ENCODE assay signal across 10 cellular contexts in genomic region chr15:23642413-23643044, GRCh38. TPM values are rescaled to one million over a fixed set of nuclear protein-coding genes. Genes with fewer than 3 reads are reported as not detected.
DNase-seq lines count a peak whose midpoint lies in the region; ATAC-seq, FAIRE-seq and TF ChIP-seq lines count a peak whose summit lies in the region.
"Had no signal": no experiment of that assay in that cellular context is flagged by ENCODE, and none has a peak within 500 bp of the region (broad histone marks: within the 10 kb centered on the region; RNA-seq: fewer than 3 reads in every experiment).

No MANE protein-coding gene starts in this region.

- no peak for DNase-seq in Right ventricle myocardium inferior (ENCODE audit: missing footprints)
- no peak for DNase-seq in cardiac septum (ENCODE audit: low spot score)
- DNase-seq in SJCRH30, result peak; percentile 58 to 87
- peak; percentile 27 for DNase-seq in bronchial epithelial cell (ENCODE audit: low read depth)
- DNase-seq in islet precursor cell, result peak; percentile 75
- DNase-seq in stimulated activated CD4-positive, alpha-beta T cell treated with anti-CD3 and anti-CD28 coated beads, Interleukin-2, amount 100 ng/mL, for 24 hours, result peak; percentile 35 to 53

- H3F3A ChIP-seq in Loucy (ENCODE audit: low read depth), result no peaks in the 10 kb centered on the region

- H4K20me1 ChIP-seq in Loucy (ENCODE audit: insufficient read depth, low read length, poor library complexity, severe bottlenecking), result no peaks in the 10 kb centered on the region

- no peaks in the 10 kb centered on the region for H3K9me3 ChIP-seq in Loucy (ENCODE audit: insufficient read depth, low read depth, low read length)
- no peaks in the 10 kb centered on the region for H3K9me3 ChIP-seq in SJCRH30 (replicated peaks)

- H3K79me2 ChIP-seq in Loucy (ENCODE audit: insufficient read depth, low read length), result no peaks in the 10 kb centered on the region

- no peak overlapping the region for H3K9ac ChIP-seq in Loucy (ENCODE audit: low read depth, low read length, poor library complexity, severe bottlenecking)

- FAIRE-seq in bronchial epithelial cell (lab: Jason Lieb, UNC), result no peak
- FAIRE-seq: GM18507 had no signal

- H3K27me3 ChIP-seq in Loucy (ENCODE audit: insufficient read depth, low read length, poor library complexity, severe bottlenecking), result no peaks in the 10 kb centered on the region
- H3K27me3 ChIP-seq in SJCRH30, result 0 out of 2 replicates have a peak, but pooled peaks cover 5% of the 10 kb centered on the region
- no peaks in the 10 kb centered on the region for H3K27me3 ChIP-seq in bronchial epithelial cell (ENCODE audit: control insufficient read depth, insufficient read depth, low read length)

- intact Hi-C loops in Right ventricle myocardium inferior (cut with DNase I) (loop anchor here (5.0 kb wide), 1 partner anchor 235 kb away; no protein-coding TSS in a partner anchor), cardiac septum (cut with DNase I) (no loop called here)

- TF ChIP-seq CTCF in Loucy (conservative IDR thresholded peaks at IDR 0.05; ENCODE audit: low read length) (peak; percentile 91), bronchial epithelial cell (IDR thresholded peaks at IDR 0.05; ENCODE audit: insufficient read depth, low read length, severe bottlenecking) (peak; percentile 64)

- 0 out of 2 replicates have a peak overlapping the region, but pooled peaks have one; percentile 35 for H2AFZ ChIP-seq in Loucy (ENCODE audit: low read length)

- H3K36me3 ChIP-seq in Loucy (ENCODE audit: insufficient read depth, low read length) (no peaks in the 10 kb centered on the region), SJCRH30 (no peaks in the 10 kb centered on the region), bronchial epithelial cell (ENCODE audit: control insufficient read depth, insufficient read depth, low read length) (no peaks in the 10 kb centered on the region)

- H3K4me1 ChIP-seq in Loucy (ENCODE audit: insufficient read depth, low read length, poor library complexity, severe bottlenecking) (no peaks in the 10 kb centered on the region), SJCRH30 (no peaks in the 10 kb centered on the region; the same call in 1 of the 2 replicates)

- no peaks in the 10 kb centered on the region for H3K9me2 ChIP-seq in Loucy (replicated peaks; ENCODE audit: low read depth, low read length)

- ATAC-seq in Right ventricle myocardium inferior, result peak; percentile 57
- ATAC-seq in GM21526 (IDR thresholded peaks at IDR 0.05; ENCODE audit: low FRiP score, unreplicated experiment), result no peak
- ATAC-seq: effector memory CD8-positive, alpha-beta T cell had no signal

- H3K27ac ChIP-seq in SJCRH30, result no peak overlapping the region

- no peak overlapping the region for H3K4me3 ChIP-seq in Loucy (ENCODE audit: low read length, poor library complexity, severe bottlenecking)
- H3K4me3 ChIP-seq in SJCRH30, result no peak overlapping the region
- H3K4me3 ChIP-seq in bronchial epithelial cell (ENCODE audit: low read depth, low read length), result no peak overlapping the region

- no peak overlapping the region for H3K4me2 ChIP-seq in Loucy (ENCODE audit: low read depth, low read length, poor library complexity, severe bottlenecking)

RNA-seq across cellular contexts. Expression of gene MAGEL2, which starts 5.1 kb away (rescaled TPM):
- total RNA-seq in Right ventricle myocardium inferior, result not detected
- 0.11 TPM for total RNA-seq in cardiac septum
- total RNA-seq in SJCRH30 (2014; rRNA removed; shearing (Covaris generic)), result 2.2 TPM in 2 replicates
- total RNA-seq in bronchial epithelial cell, result not detected in 2 replicates

RNA-seq across cellular contexts. Expression of gene NDN, which starts 44.6 kb away (rescaled TPM):
- total RNA-seq in Right ventricle myocardium inferior (40.0 TPM), cardiac septum (35.4 TPM), bronchial epithelial cell (10.0 and 10.9 TPM in 2 replicates)
- not detected in 2 replicates for total RNA-seq in SJCRH30 (2014; rRNA removed; shearing (Covaris generic))

Comparison
In these comparisons a context has a peak if more than half of its experiments do, and no peak if none do; other contexts are left out.
1. DNase-seq: peak in SJCRH30 (2 of 2), bronchial epithelial cell (single experiment), islet precursor cell (single experiment) and stimulated activated CD4-positive, alpha-beta T cell treated with anti-CD3 and anti-CD28 coated beads, Interleukin-2, amount 100 ng/mL, for 24 hours (2 of 2); none in Right ventricle myocardium inferior (single experiment) and cardiac septum (single experiment).
2. RNA of gene NDN, which starts 44.6 kb away (total RNA-seq): 40.0 TPM in Right ventricle myocardium inferior (single experiment), 35.4 TPM in cardiac septum (single experiment) and 10.0 to 10.9 TPM in bronchial epithelial cell; not detected in SJCRH30; every median in the first group is over 10 times any median in the second.